1 cellular context compared by ENCODE assay signal in genomic region chr2:71846669-71847291, GRCh38.
TF ChIP-seq lines count a peak whose summit lies in the region.

No MANE protein-coding gene starts in this region.

TF ChIP-seq in HepG2, 621 proteins besides CTCF, POLR2A, EP300 and RAD21 (continued from another document):
- TF ChIP-seq, protein P1, sequence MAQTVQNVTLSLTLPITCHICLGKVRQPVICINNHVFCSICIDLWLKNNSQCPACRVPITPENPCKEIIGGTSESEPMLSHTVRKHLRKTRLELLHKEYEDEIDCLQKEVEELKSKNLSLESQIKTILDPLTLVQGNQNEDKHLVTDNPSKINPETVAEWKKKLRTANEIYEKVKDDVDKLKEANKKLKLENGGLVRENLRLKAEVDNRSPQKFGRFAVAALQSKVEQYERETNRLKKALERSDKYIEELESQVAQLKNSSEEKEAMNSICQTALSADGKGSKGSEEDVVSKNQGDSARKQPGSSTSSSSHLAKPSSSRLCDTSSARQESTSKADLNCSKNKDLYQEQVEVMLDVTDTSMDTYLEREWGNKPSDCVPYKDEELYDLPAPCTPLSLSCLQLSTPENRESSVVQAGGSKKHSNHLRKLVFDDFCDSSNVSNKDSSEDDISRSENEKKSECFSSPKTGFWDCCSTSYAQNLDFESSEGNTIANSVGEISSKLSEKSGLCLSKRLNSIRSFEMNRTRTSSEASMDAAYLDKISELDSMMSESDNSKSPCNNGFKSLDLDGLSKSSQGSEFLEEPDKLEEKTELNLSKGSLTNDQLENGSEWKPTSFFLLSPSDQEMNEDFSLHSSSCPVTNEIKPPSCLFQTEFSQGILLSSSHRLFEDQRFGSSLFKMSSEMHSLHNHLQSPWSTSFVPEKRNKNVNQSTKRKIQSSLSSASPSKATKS (CRISPR knock-in tag; IDR thresholded peaks at IDR 0.05) = no peak
- TF ChIP-seq MAZ (IDR thresholded peaks at IDR 0.05; ENCODE audit: borderline replicate concordance, low read depth, low read length) = no peak
- no peak for TF ChIP-seq MAZ (CRISPR knock-in tag; IDR thresholded peaks at IDR 0.05; ENCODE audit: low read depth)
- TF ChIP-seq ZNF180 (CRISPR knock-in tag; IDR thresholded peaks at IDR 0.05; ENCODE audit: borderline replicate concordance, low read depth) = no peak
- no peak for TF ChIP-seq MATR3 (CRISPR knock-in tag; IDR thresholded peaks at IDR 0.05)
- TF ChIP-seq ZSCAN20 (CRISPR knock-in tag; IDR thresholded peaks at IDR 0.05; ENCODE audit: borderline replicate concordance) = no peak
- no peak for TF ChIP-seq HOXA3 (CRISPR knock-in tag; IDR thresholded peaks at IDR 0.05)
- no peak for TF ChIP-seq ZNF672 (CRISPR knock-in tag; IDR thresholded peaks at IDR 0.05)
